9 cellular contexts compared by ENCODE assay signal in genomic region chr3:32934150-32934742, GRCh38. TPM values are rescaled to one million over a fixed set of nuclear protein-coding genes. Genes with fewer than 3 reads are reported as not detected.
DNase-seq lines count a peak whose midpoint lies in the region; ATAC-seq and TF ChIP-seq lines count a peak whose summit lies in the region.
"Had no signal": no experiment of that assay in that cellular context is flagged by ENCODE, and none has a peak within 500 bp of the region (broad histone marks: within the 10 kb centered on the region; RNA-seq: fewer than 3 reads in every experiment).

No MANE protein-coding gene starts in this region.

- H3K36me3 ChIP-seq in gastroesophageal sphincter (no peaks in the 10 kb centered on the region), tibial nerve (no peaks in the 10 kb centered on the region)

- peak; percentile 40 for DNase-seq in stimulated activated CD4-positive, alpha-beta T cell treated with anti-CD3 and anti-CD28 coated beads, Interleukin-15, amount 100 ng/mL, for 24 hours
- DNase-seq in stimulated activated CD4-positive, alpha-beta T cell treated with anti-CD3 and anti-CD28 coated beads, Interleukin-2, amount 100 ng/mL, for 48 hours, result no peak
- peak; percentile 11 for DNase-seq in RPMI7951 (ENCODE audit: low read depth)
- DNase-seq in tibial nerve (ENCODE audit: low spot score in 2 of 2), result peak in 1 of 2 donors; percentile 62
- DNase-seq in cerebellar nuclear complex (lab: John Stamatoyannopoulos, UW), result no peak
- no peak for DNase-seq in activated T-cell treated with anti-CD3 and anti-CD28 coated beads, Interleukin-2, amount 50 U/mL, for 4 hours
- DNase-seq in NCI-H128 (lab: John Stamatoyannopoulos, UW; ENCODE audit: unreplicated experiment), result no peak

- no peak for ATAC-seq in gastroesophageal sphincter
- ATAC-seq in activated T-cell treated with anti-CD3 and anti-CD28 coated beads, Interleukin-2, amount 50 U/mL, for 4 hours, result no peak

- H3K36me3 Mint-ChIP-seq in activated T-cell treated with anti-CD3 and anti-CD28 coated beads, Interleukin-2, amount 50 U/mL, for 4 hours (ENCODE audit: insufficient read depth), result peaks cover 2% of the 10 kb centered on the region
- H3K36me3 Mint-ChIP-seq: activated naive CD4-positive, alpha-beta T cell treated with anti-CD3 and anti-CD28 coated beads, Interleukin-2, amount 50 U/mL, for 24 hours had no signal

- H3K4me1 ChIP-seq in gastroesophageal sphincter (no peaks in the 10 kb centered on the region), tibial nerve (no peaks in the 10 kb centered on the region)

- H3K9me3 ChIP-seq in gastroesophageal sphincter (peaks cover 0 to 4% (median 0%) of the 10 kb centered on the region in 3 donors), tibial nerve (no peaks in the 10 kb centered on the region)

- H3K4me3 ChIP-seq in gastroesophageal sphincter (no peak overlapping the region), tibial nerve (no peak overlapping the region)

- H3K27me3 ChIP-seq in gastroesophageal sphincter (no peaks in the 10 kb centered on the region), tibial nerve (no peaks in the 10 kb centered on the region)

- H3K27ac ChIP-seq in gastroesophageal sphincter, result no peak overlapping the region
- no peak overlapping the region for H3K27ac ChIP-seq in tibial nerve

- H3K9me3 Mint-ChIP-seq in activated T-cell treated with anti-CD3 and anti-CD28 coated beads, Interleukin-2, amount 50 U/mL, for 4 hours, result no peaks in the 10 kb centered on the region
- H3K9me3 Mint-ChIP-seq: activated naive CD4-positive, alpha-beta T cell treated with anti-CD3 and anti-CD28 coated beads, Interleukin-2, amount 50 U/mL, for 24 hours had no signal

- TF ChIP-seq CTCF in gastroesophageal sphincter (IDR thresholded peaks at IDR 0.05), result peak; percentile 43 to 70 (median 55)
- TF ChIP-seq CTCF in tibial nerve (IDR thresholded peaks at IDR 0.05), result peak; percentile 35 to 50 (median 43)

- no peak overlapping the region for H3K4me3 Mint-ChIP-seq in activated T-cell treated with anti-CD3 and anti-CD28 coated beads, Interleukin-2, amount 50 U/mL, for 4 hours
- H3K4me3 Mint-ChIP-seq: activated naive CD4-positive, alpha-beta T cell treated with anti-CD3 and anti-CD28 coated beads, Interleukin-2, amount 50 U/mL, for 24 hours had no signal

- TF ChIP-seq EP300 in gastroesophageal sphincter (IDR thresholded peaks at IDR 0.05) (no peak), tibial nerve (IDR thresholded peaks at IDR 0.05) (no peak)

- 68 to 94% methylated on average over 4 to 5 of the region's 5 CpGs for WGBS in gastroesophageal sphincter (ENCODE audit: low coverage in 1 of 2), 2 donors
- 90 to 91% methylated on average over 5 of the region's 5 CpGs for WGBS in tibial nerve, 2 donors

- TF ChIP-seq POLR2A in gastroesophageal sphincter (IDR thresholded peaks at IDR 0.05), result no peak
- TF ChIP-seq POLR2A in tibial nerve (IDR thresholded peaks at IDR 0.05), result no peak

- no peaks in the 10 kb centered on the region for H3K4me1 Mint-ChIP-seq in activated T-cell treated with anti-CD3 and anti-CD28 coated beads, Interleukin-2, amount 50 U/mL, for 4 hours (ENCODE audit: low read depth)
- H3K4me1 Mint-ChIP-seq: activated naive CD4-positive, alpha-beta T cell treated with anti-CD3 and anti-CD28 coated beads, Interleukin-2, amount 50 U/mL, for 24 hours had no signal

- H3K27me3 Mint-ChIP-seq in activated T-cell treated with anti-CD3 and anti-CD28 coated beads, Interleukin-2, amount 50 U/mL, for 4 hours (ENCODE audit: low read depth), result peaks cover 4% of the 10 kb centered on the region

RNA-seq across cellular contexts. Expression of gene CCR4, which starts 17.2 kb away (rescaled TPM):
- not detected in 2 replicates for total RNA-seq in RPMI7951 (2014; rRNA removed; shearing (Covaris generic))
- total RNA-seq in gastroesophageal sphincter (not detected), tibial nerve (under 1 TPM in 2 of 4 donors, not detected in 2; 0.21 to 0.30 TPM)
- total RNA-seq in activated T-cell treated with anti-CD3 and anti-CD28 coated beads, Interleukin-2, amount 50 U/mL, for 4 hours, result 100 to 1,000 TPM in 1 of 3 donors, 10 to 100 TPM in 2; 65.3 to 131 (median 86.3) TPM

Comparison
In these comparisons a context has a peak if more than half of its experiments do, and no peak if none do; other contexts are left out.
1. DNase-seq: peak in stimulated activated CD4-positive, alpha-beta T cell treated with anti-CD3 and anti-CD28 coated beads, Interleukin-15, amount 100 ng/mL, for 24 hours (single experiment) and RPMI7951 (single experiment); none in stimulated activated CD4-positive, alpha-beta T cell treated with anti-CD3 and anti-CD28 coated beads, Interleukin-2, amount 100 ng/mL, for 48 hours (0 of 2), cerebellar nuclear complex (0 of 2), activated T-cell treated with anti-CD3 and anti-CD28 coated beads, Interleukin-2, amount 50 U/mL, for 4 hours (single experiment) and NCI-H128 (single experiment).
2. RNA of gene CCR4, which starts 17.2 kb away (total RNA-seq): 65.3 to 131 TPM in activated T-cell treated with anti-CD3 and anti-CD28 coated beads, Interleukin-2, amount 50 U/mL, for 4 hours; 0.21 to 0.30 TPM in tibial nerve, not detected in gastroesophageal sphincter and not detected in RPMI7951; every median in the first group is over 10 times any median in the second.